2 cellular contexts compared by ENCODE assay signal in the genomic region with DNA sequence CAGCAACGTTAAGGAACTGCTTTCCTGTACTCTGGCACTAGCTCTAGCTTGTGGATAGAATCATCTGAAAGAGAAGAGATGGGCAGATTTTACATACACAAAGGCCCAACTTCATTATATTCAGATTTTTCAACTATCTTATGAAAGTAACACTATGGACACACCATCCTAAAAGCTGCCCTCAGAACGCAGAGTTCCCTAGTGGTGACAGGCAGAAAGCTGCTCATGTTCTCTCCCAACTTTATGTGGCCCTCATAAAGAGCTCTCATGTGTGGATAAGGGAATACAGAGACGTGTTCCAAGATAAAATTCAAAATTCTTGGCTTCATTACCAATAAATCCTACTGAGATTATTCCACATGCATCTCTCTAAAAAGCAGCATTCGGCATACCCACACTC.
TF ChIP-seq lines count a peak whose summit lies in the region.

No MANE protein-coding gene starts in this region.

TF ChIP-seq in HEK293, 187 proteins besides CTCF, POLR2A, EP300 and RAD21:
- TF ChIP-seq ZNF561 (tag by site-specific recombination; IDR thresholded peaks at IDR 0.05; ENCODE audit: borderline replicate concordance): no peak
- TF ChIP-seq ZNF292 (tag by site-specific recombination; IDR thresholded peaks at IDR 0.05; ENCODE audit: borderline replicate concordance, low read depth): no peak
- TF ChIP-seq IKZF3 (tag by site-specific recombination; IDR thresholded peaks at IDR 0.05): no peak
- TF ChIP-seq, protein P1, sequence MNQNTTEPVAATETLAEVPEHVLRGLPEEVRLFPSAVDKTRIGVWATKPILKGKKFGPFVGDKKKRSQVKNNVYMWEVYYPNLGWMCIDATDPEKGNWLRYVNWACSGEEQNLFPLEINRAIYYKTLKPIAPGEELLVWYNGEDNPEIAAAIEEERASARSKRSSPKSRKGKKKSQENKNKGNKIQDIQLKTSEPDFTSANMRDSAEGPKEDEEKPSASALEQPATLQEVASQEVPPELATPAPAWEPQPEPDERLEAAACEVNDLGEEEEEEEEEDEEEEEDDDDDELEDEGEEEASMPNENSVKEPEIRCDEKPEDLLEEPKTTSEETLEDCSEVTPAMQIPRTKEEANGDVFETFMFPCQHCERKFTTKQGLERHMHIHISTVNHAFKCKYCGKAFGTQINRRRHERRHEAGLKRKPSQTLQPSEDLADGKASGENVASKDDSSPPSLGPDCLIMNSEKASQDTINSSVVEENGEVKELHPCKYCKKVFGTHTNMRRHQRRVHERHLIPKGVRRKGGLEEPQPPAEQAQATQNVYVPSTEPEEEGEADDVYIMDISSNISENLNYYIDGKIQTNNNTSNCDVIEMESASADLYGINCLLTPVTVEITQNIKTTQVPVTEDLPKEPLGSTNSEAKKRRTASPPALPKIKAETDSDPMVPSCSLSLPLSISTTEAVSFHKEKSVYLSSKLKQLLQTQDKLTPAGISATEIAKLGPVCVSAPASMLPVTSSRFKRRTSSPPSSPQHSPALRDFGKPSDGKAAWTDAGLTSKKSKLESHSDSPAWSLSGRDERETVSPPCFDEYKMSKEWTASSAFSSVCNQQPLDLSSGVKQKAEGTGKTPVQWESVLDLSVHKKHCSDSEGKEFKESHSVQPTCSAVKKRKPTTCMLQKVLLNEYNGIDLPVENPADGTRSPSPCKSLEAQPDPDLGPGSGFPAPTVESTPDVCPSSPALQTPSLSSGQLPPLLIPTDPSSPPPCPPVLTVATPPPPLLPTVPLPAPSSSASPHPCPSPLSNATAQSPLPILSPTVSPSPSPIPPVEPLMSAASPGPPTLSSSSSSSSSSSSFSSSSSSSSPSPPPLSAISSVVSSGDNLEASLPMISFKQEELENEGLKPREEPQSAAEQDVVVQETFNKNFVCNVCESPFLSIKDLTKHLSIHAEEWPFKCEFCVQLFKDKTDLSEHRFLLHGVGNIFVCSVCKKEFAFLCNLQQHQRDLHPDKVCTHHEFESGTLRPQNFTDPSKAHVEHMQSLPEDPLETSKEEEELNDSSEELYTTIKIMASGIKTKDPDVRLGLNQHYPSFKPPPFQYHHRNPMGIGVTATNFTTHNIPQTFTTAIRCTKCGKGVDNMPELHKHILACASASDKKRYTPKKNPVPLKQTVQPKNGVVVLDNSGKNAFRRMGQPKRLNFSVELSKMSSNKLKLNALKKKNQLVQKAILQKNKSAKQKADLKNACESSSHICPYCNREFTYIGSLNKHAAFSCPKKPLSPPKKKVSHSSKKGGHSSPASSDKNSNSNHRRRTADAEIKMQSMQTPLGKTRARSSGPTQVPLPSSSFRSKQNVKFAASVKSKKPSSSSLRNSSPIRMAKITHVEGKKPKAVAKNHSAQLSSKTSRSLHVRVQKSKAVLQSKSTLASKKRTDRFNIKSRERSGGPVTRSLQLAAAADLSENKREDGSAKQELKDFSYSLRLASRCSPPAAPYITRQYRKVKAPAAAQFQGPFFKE (tag by site-specific recombination; IDR thresholded peaks at IDR 0.05; ENCODE audit: borderline replicate concordance): no peak
- no peak for TF ChIP-seq SP7 (tag by site-specific recombination; IDR thresholded peaks at IDR 0.05)
- TF ChIP-seq ZNF16 (tag by site-specific recombination; IDR thresholded peaks at IDR 0.05; ENCODE audit: low read depth): no peak

TF ChIP-seq in GM12878, 131 proteins besides CTCF, POLR2A, EP300 and RAD21:
- TF ChIP-seq, protein P2, sequence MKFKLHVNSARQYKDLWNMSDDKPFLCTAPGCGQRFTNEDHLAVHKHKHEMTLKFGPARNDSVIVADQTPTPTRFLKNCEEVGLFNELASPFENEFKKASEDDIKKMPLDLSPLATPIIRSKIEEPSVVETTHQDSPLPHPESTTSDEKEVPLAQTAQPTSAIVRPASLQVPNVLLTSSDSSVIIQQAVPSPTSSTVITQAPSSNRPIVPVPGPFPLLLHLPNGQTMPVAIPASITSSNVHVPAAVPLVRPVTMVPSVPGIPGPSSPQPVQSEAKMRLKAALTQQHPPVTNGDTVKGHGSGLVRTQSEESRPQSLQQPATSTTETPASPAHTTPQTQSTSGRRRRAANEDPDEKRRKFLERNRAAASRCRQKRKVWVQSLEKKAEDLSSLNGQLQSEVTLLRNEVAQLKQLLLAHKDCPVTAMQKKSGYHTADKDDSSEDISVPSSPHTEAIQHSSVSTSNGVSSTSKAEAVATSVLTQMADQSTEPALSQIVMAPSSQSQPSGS (IDR thresholded peaks at IDR 0.05; ENCODE audit: low read length): no peak
TF ChIP-seq in GM12878: peak in this region for 0.
